8 cellular contexts compared by ENCODE assay signal in genomic region chr1:21534674-21535378, GRCh38. TPM values are rescaled to one million over a fixed set of nuclear protein-coding genes. Genes with fewer than 3 reads are reported as not detected.
DNase-seq lines count a peak whose midpoint lies in the region; ATAC-seq and TF ChIP-seq lines count a peak whose summit lies in the region.

No MANE protein-coding gene starts in this region.

- in situ Hi-C loops in astrocyte of the cerebellum (cut with HindIII; ENCODE audit: low sequenced_read_pairs) = no loop called here

- peaks cover 3 to 51% of the 10 kb centered on the region in 2 donors for H3K4me1 ChIP-seq in left lung

- ATAC-seq in left lung = peak; percentile 84
- ATAC-seq in HG03139 (IDR thresholded peaks at IDR 0.05; ENCODE audit: unreplicated experiment) = no peak
- ATAC-seq in HG02759 (IDR thresholded peaks at IDR 0.05; ENCODE audit: unreplicated experiment) = no peak

- peak; percentile 58 for DNase-seq in AG10803 (ENCODE audit: low read depth)
- DNase-seq in NCI-H2227 (lab: John Stamatoyannopoulos, UW; ENCODE audit: unreplicated experiment) = peak; percentile 49
- DNase-seq in astrocyte of the cerebellum (ENCODE audit: low read depth) = peak; percentile 63
- DNase-seq in left lung = no peak
- DNase-seq in dorsolateral prefrontal cortex = no peak

- H3K27me3 ChIP-seq in left lung = peaks cover 0 to 36% of the 10 kb centered on the region in 2 donors
- H3K27me3 ChIP-seq in dorsolateral prefrontal cortex = no peaks in the 10 kb centered on the region

- intact Hi-C loops in left lung (cut with DNase I) = no loop called here
- intact Hi-C loops in dorsolateral prefrontal cortex (cut with DNase I) = no loop called here

- H3K27ac ChIP-seq in left lung = peak overlapping the region in 1 of 2 donors; percentile 78
- H3K27ac ChIP-seq in dorsolateral prefrontal cortex = no peak overlapping the region

- TF ChIP-seq CTCF in AG10803 (conservative IDR thresholded peaks at IDR 0.05; ENCODE audit: low read length) (peak; percentile 51), GM12875 (IDR thresholded peaks at IDR 0.05; ENCODE audit: borderline replicate concordance, insufficient read depth, low read depth, low read length) (peak; percentile 54; the same call in 1 of the 2 replicates), astrocyte of the cerebellum (IDR thresholded peaks at IDR 0.05; ENCODE audit: low read depth, low read length, missing control alignments) (peak; percentile 69), left lung (IDR thresholded peaks at IDR 0.05) (peak; percentile 28 to 38), dorsolateral prefrontal cortex (IDR thresholded peaks at IDR 0.05 in 54 of 56, conservative IDR thresholded peaks at IDR 0.05 in 2 of 56; ENCODE audit: low read depth in 1 of 56, partially characterized antibody in 56 of 56) (peak in 18 of 56 donors; percentile 10 to 40 (median 20))

- H3K4me3 ChIP-seq in AG10803 (ENCODE audit: low read length) = no peak overlapping the region
- no peak overlapping the region for H3K4me3 ChIP-seq in GM12875 (ENCODE audit: low read depth, low read length)
- no peak overlapping the region for H3K4me3 ChIP-seq in astrocyte of the cerebellum (ENCODE audit: low read depth, low read length)
- no peak overlapping the region for H3K4me3 ChIP-seq in left lung
- H3K4me3 ChIP-seq in dorsolateral prefrontal cortex = no peak overlapping the region

- no peaks in the 10 kb centered on the region for H3K9me3 ChIP-seq in left lung

- H3K36me3 ChIP-seq in left lung = no peaks in the 10 kb centered on the region

RNA-seq across cellular contexts. Expression of gene ALPL, which starts 25.6 kb away (rescaled TPM):
- total RNA-seq in left lung (100 to 1,000 TPM; 148 to 198 TPM), dorsolateral prefrontal cortex (10 to 100 TPM in 87 of 120 experiments, 1 to 10 TPM in 33; 3.9 to 39.4 (median 12.7) TPM)

Comparison
In these comparisons a context has a peak if more than half of its experiments do, and no peak if none do; other contexts are left out.
1. DNase-seq: peak in AG10803 (single experiment), NCI-H2227 (single experiment) and astrocyte of the cerebellum (single experiment); none in left lung (0 of 2) and dorsolateral prefrontal cortex (0 of 10).